Comparison of ENCODE assay signal across 2 cellular contexts in genomic region chr10:23390408-23390807, GRCh38. TPM values are rescaled to one million over a fixed set of nuclear protein-coding genes. Genes with fewer than 3 reads are reported as not detected.
"Had no signal": no experiment of that assay in that cellular context is flagged by ENCODE, and none has a peak within 500 bp of the region (broad histone marks: within the 10 kb centered on the region; RNA-seq: fewer than 3 reads in every experiment).

No MANE protein-coding gene starts in this region.

RNA-seq across cellular contexts. Expression of gene C10orf67, which starts 45.8 kb away (rescaled TPM):
- total RNA-seq: HepG2 had no signal
- polyA plus RNA-seq: HepG2, IgD-negative memory B cell had no signal
